ENCODE assay signal across 17 cellular contexts in genomic region chr3:14674841-14675240, GRCh38. TPM values are rescaled to one million over a fixed set of nuclear protein-coding genes. Genes with fewer than 3 reads are reported as not detected.
DNase-seq lines count a peak whose midpoint lies in the region; ATAC-seq and TF ChIP-seq lines count a peak whose summit lies in the region.
"Had no signal": no experiment of that assay in that cellular context is flagged by ENCODE, and none has a peak within 500 bp of the region (broad histone marks: within the 10 kb centered on the region; RNA-seq: fewer than 3 reads in every experiment).

C3orf20 (plus strand) TSS chr3:14675141; CDS start chr3:14682714, 7,573 bp downstream.

- 78 to 82% methylated on average over 7 of the region's 7 CpGs for WGBS in testis, 2 donors

- H3K27ac Mint-ChIP-seq in CD8-positive, alpha-beta T cell: peak within 1 kb of the TSS; percentile 81
- H3K27ac Mint-ChIP-seq in T-helper 17 cell (peak within 1 kb of the TSS; percentile 67), nephron progenitor cell (peak within 1 kb of the TSS; percentile 68)
- H3K27ac Mint-ChIP-seq in activated naive CD4-positive, alpha-beta T cell treated with anti-CD3 and anti-CD28 coated beads, Interleukin-2, amount 10 ng/mL, durations not matched to agents 7 days and 5 days: no peak within 1 kb of the TSS
- H3K27ac Mint-ChIP-seq: CD4-positive, alpha-beta T cell; H9 had no signal

- CTCF ChIA-PET in CD8-positive, alpha-beta T cell (lab: Charles Lee): interaction anchor here (1.4 to 1.8 kb wide), 2 partner anchors 12 to 247 kb away, joined by 4 to 7 read pairs; no protein-coding TSS in a partner anchor
- CTCF ChIA-PET in activated naive CD4-positive, alpha-beta T cell treated with anti-CD3 and anti-CD28 coated beads, Interleukin-2, amount 10 ng/mL, durations not matched to agents 7 days and 5 days (lab: Charles Lee): interaction anchor here (1.0 to 4.0 kb wide), 4 partner anchors 10 to 246 kb away, joined by 3 to 20 read pairs (median 4); no protein-coding TSS in a partner anchor

- H3K9me3 ChIP-seq in CD8-positive, alpha-beta T cell (ENCODE audit: low read length): no peaks in the 10 kb centered on the region
- H3K9me3 ChIP-seq in T-helper 17 cell (ENCODE audit: control insufficient read depth, low read length, poor library complexity, severe bottlenecking) (no peaks in the 10 kb centered on the region), testis (no peaks in the 10 kb centered on the region)

- no peaks in the 10 kb centered on the region for H3K27me3 Mint-ChIP-seq in CD8-positive, alpha-beta T cell (ENCODE audit: low read depth)
- no peaks in the 10 kb centered on the region for H3K27me3 Mint-ChIP-seq in T-helper 17 cell
- H3K27me3 Mint-ChIP-seq in nephron progenitor cell (ENCODE audit: low read depth, poor library complexity): peaks cover 6% of the 10 kb centered on the region
- no peaks in the 10 kb centered on the region for H3K27me3 Mint-ChIP-seq in activated naive CD4-positive, alpha-beta T cell treated with anti-CD3 and anti-CD28 coated beads, Interleukin-2, amount 10 ng/mL, durations not matched to agents 7 days and 5 days
- H3K27me3 Mint-ChIP-seq: CD4-positive, alpha-beta T cell had no signal

- DNase-seq in CD8-positive, alpha-beta T cell: no peak
- DNase-seq in T-helper 17 cell: no peak
- DNase-seq in nephron progenitor cell: no peak
- no peak for DNase-seq in testis
- no peak for DNase-seq in NCI-H82 (lab: John Stamatoyannopoulos, UW)
- DNase-seq in activated naive CD4-positive, alpha-beta T cell treated with anti-CD3 and anti-CD28 coated beads, Interleukin-2, amount 10 ng/mL, durations not matched to agents 7 days and 5 days: no peak
- DNase-seq: ACHN; CD4-positive, alpha-beta T cell; DMS153; DND-41; GDM1; GOT3; H9 had no signal

- ATAC-seq in CD8-positive, alpha-beta T cell: no peak
- no peak for ATAC-seq in T-helper 17 cell
- no peak for ATAC-seq in GM19455 (IDR thresholded peaks at IDR 0.05; ENCODE audit: unreplicated experiment)

- H3K36me3 Mint-ChIP-seq in CD8-positive, alpha-beta T cell: peaks cover 50% of the 10 kb centered on the region
- peaks cover 7% of the 10 kb centered on the region for H3K36me3 Mint-ChIP-seq in T-helper 17 cell (ENCODE audit: low read depth)
- H3K36me3 Mint-ChIP-seq in nephron progenitor cell (ENCODE audit: low read depth): peaks cover 28% of the 10 kb centered on the region
- peaks cover 26% of the 10 kb centered on the region for H3K36me3 Mint-ChIP-seq in activated naive CD4-positive, alpha-beta T cell treated with anti-CD3 and anti-CD28 coated beads, Interleukin-2, amount 10 ng/mL, durations not matched to agents 7 days and 5 days

- no peak for TF ChIP-seq POLR2A in testis (IDR thresholded peaks at IDR 0.05)

- POLR2A ChIA-PET in CD8-positive, alpha-beta T cell (lab: Charles Lee): interaction anchor here (1.1 kb wide), 1 partner anchor 23 kb away, joined by 3 read pairs; the partner anchor contains the start of gene CCDC174

- no peaks in the 10 kb centered on the region for H3K4me1 ChIP-seq in CD8-positive, alpha-beta T cell (ENCODE audit: insufficient read depth, low read length)
- H3K4me1 ChIP-seq in testis: no peaks in the 10 kb centered on the region

- H3K27ac ChIP-seq in CD8-positive, alpha-beta T cell (ENCODE audit: low read depth, low read length): no peak within 1 kb of the TSS
- no peak within 1 kb of the TSS for H3K27ac ChIP-seq in testis
- H3K27ac ChIP-seq: BLaER1 treated with 17β-estradiol and CSF1 and Interleukin-3, amounts not matched to agents 10 nM and 100 nM; HL-60 had no signal

- H3K27me3 ChIP-seq in CD8-positive, alpha-beta T cell (ENCODE audit: insufficient read depth, low read length): no peaks in the 10 kb centered on the region
- H3K27me3 ChIP-seq in testis: no peaks in the 10 kb centered on the region
- H3K27me3 ChIP-seq: BLaER1 treated with 17β-estradiol and CSF1 and Interleukin-3, amounts not matched to agents 10 nM and 100 nM had no signal

- no peaks in the 10 kb centered on the region for H3K9me3 Mint-ChIP-seq in CD8-positive, alpha-beta T cell
- H3K9me3 Mint-ChIP-seq in nephron progenitor cell: peaks cover 9% of the 10 kb centered on the region
- H3K9me3 Mint-ChIP-seq in activated naive CD4-positive, alpha-beta T cell treated with anti-CD3 and anti-CD28 coated beads, Interleukin-2, amount 10 ng/mL, durations not matched to agents 7 days and 5 days: no peaks in the 10 kb centered on the region
- H3K9me3 Mint-ChIP-seq: CD4-positive, alpha-beta T cell had no signal

- no peak for TF ChIP-seq CTCF in CD8-positive, alpha-beta T cell (IDR thresholded peaks at IDR 0.05)
- TF ChIP-seq CTCF in nephron progenitor cell (IDR thresholded peaks at IDR 0.05): no peak
- no peak for TF ChIP-seq CTCF in testis (IDR thresholded peaks at IDR 0.05)

- H3K4me1 Mint-ChIP-seq in CD8-positive, alpha-beta T cell (ENCODE audit: low read depth): no peaks in the 10 kb centered on the region
- H3K4me1 Mint-ChIP-seq in T-helper 17 cell: peaks cover 7% of the 10 kb centered on the region
- H3K4me1 Mint-ChIP-seq in nephron progenitor cell: peaks cover 12% of the 10 kb centered on the region
- no peaks in the 10 kb centered on the region for H3K4me1 Mint-ChIP-seq in activated naive CD4-positive, alpha-beta T cell treated with anti-CD3 and anti-CD28 coated beads, Interleukin-2, amount 10 ng/mL, durations not matched to agents 7 days and 5 days
- H3K4me1 Mint-ChIP-seq: H9 had no signal

- intact Hi-C loops in CD8-positive, alpha-beta T cell (cut with DNase I, micrococcal nuclease): no loop called here
- intact Hi-C loops in testis (cut with DNase I; ENCODE audit: low total_unique reads): loop anchor here (5.0 kb wide), 1 partner anchor 242 kb away; no protein-coding TSS in a partner anchor

- no peak within 1 kb of the TSS for H3K4me3 ChIP-seq in CD8-positive, alpha-beta T cell (ENCODE audit: low read depth, low read length)
- H3K4me3 ChIP-seq in testis: no peak within 1 kb of the TSS
- H3K4me3 ChIP-seq: BLaER1 treated with 17β-estradiol and CSF1 and Interleukin-3, amounts not matched to agents 10 nM and 100 nM had no signal

- H3K4me3 Mint-ChIP-seq in CD8-positive, alpha-beta T cell: no peak within 1 kb of the TSS
- H3K4me3 Mint-ChIP-seq in T-helper 17 cell (no peak within 1 kb of the TSS), nephron progenitor cell (no peak within 1 kb of the TSS)
- H3K4me3 Mint-ChIP-seq in activated naive CD4-positive, alpha-beta T cell treated with anti-CD3 and anti-CD28 coated beads, Interleukin-2, amount 10 ng/mL, durations not matched to agents 7 days and 5 days: no peak within 1 kb of the TSS
- H3K4me3 Mint-ChIP-seq: CD4-positive, alpha-beta T cell; H9 had no signal

- peaks cover 27% of the 10 kb centered on the region for H3K36me3 ChIP-seq in CD8-positive, alpha-beta T cell (ENCODE audit: insufficient read depth, low read length)
- no peaks in the 10 kb centered on the region for H3K36me3 ChIP-seq in testis (ENCODE audit: low read depth, missing control alignments)

RNA-seq across cellular contexts. Expression of gene C3orf20, which starts in this region (rescaled TPM):
- total RNA-seq in CD8-positive, alpha-beta T cell: under 1 TPM; 0.22 to 0.27 TPM
- total RNA-seq in T-helper 17 cell (under 1 TPM; 0.12 to 0.42 TPM), testis (10 to 100 TPM in 1 of 2 donors, 1 to 10 TPM in 1; 3.8 to 11.0 TPM)
- polyA plus RNA-seq in testis (ENCODE audit: insufficient read depth, low read depth, low replicate concordance): 16.5 TPM
- total RNA-seq: A172, H9 had no signal
